1 cellular context compared by ENCODE assay signal in the genomic region with DNA sequence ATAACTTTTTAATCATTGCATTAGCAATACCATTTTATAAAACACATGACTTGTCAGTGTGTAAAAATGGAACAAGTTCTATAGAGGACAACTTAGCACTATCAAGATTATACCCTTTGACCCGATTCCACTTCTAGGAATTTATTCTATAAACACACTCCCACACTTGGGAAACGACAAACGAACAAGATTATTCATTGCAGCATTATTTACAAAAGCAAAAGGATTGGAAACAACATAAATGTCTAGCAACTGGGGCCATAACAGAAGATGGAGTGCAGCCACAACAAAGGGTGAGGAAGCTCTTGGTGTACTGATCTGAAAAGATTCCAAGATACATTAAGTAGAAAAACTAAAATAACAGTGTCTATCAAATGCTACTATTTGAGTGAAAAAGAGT.
TF ChIP-seq lines count a peak whose summit lies in the region.

No MANE protein-coding gene starts in this region.

TF ChIP-seq in K562, 482 proteins besides CTCF, POLR2A, EP300 and RAD21:
- TF ChIP-seq NR2C2 (CRISPR knock-in tag; IDR thresholded peaks at IDR 0.05) (no peak), NR2C2 (tag; IDR thresholded peaks at IDR 0.05) (peak; percentile 43), OTX1 (CRISPR knock-in tag; IDR thresholded peaks at IDR 0.05) (no peak)
